ENCODE assay signal across 1 cellular context in genomic region chr1:31881698-31882000, GRCh38.
TF ChIP-seq lines count a peak whose summit lies in the region.

No MANE protein-coding gene starts in this region.

TF ChIP-seq in A549, 52 proteins besides CTCF, POLR2A, EP300 and RAD21 (continued from another document):
- TF ChIP-seq ELK1 (IDR thresholded peaks at IDR 0.05; ENCODE audit: low read depth, low read length) (no peak), HMGXB4 (CRISPR knock-in tag; IDR thresholded peaks at IDR 0.05; ENCODE audit: borderline replicate concordance) (no peak), KDM5A (IDR thresholded peaks at IDR 0.05) (no peak), TFCP2L1 (CRISPR knock-in tag; IDR thresholded peaks at IDR 0.05) (no peak), BHLHE40 (IDR thresholded peaks at IDR 0.05; ENCODE audit: low read depth, low read length) (no peak), ZFP36 (IDR thresholded peaks at IDR 0.05; ENCODE audit: borderline replicate concordance, partially characterized antibody) (no peak), KDM1A (IDR thresholded peaks at IDR 0.05; ENCODE audit: low read depth) (no peak), MAFK (IDR thresholded peaks at IDR 0.05; ENCODE audit: partially characterized antibody) (no peak), ZNF302 (CRISPR knock-in tag; IDR thresholded peaks at IDR 0.05) (no peak)
